In the genomic region with DNA sequence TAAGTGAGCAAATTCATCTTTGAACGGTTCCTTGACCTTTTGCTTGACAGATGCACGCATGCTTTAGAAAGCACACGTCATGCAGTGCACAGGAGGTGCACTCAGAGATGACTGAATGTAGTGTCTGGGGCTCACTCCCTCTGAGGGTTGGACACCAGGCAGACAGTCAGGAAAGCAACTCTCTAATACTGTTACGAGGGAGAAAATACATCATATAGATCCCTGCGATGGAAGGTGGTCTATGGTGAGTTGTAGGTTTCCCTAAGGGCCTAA, we compare ENCODE assay signal across 12 cellular contexts. TPM values are rescaled to one million over a fixed set of nuclear protein-coding genes. Genes with fewer than 3 reads are reported as not detected.
DNase-seq lines count a peak whose midpoint lies in the region; ATAC-seq and TF ChIP-seq lines count a peak whose summit lies in the region.
"Had no signal": no experiment of that assay in that cellular context is flagged by ENCODE, and none has a peak within 500 bp of the region (broad histone marks: within the 10 kb centered on the region; RNA-seq: fewer than 3 reads in every experiment).

No MANE protein-coding gene starts in this region.

- no peaks in the 10 kb centered on the region for H3K36me3 ChIP-seq in DND-41 (ENCODE audit: insufficient read depth, low read length)
- no peaks in the 10 kb centered on the region for H3K36me3 ChIP-seq in neuronal stem cell (replicated peaks in 1 of 2; ENCODE audit: control insufficient read depth in 2 of 2, insufficient read depth in 2 of 2, low read length in 2 of 2)
- H3K36me3 ChIP-seq: SJSA1 had no signal

- no peak overlapping the region for H4K91ac ChIP-seq in neuronal stem cell (ENCODE audit: low read depth, low read length, poor library complexity)

- ATAC-seq in DND-41 (ENCODE audit: insufficient read depth, low read depth) (no peak), HG03520 (IDR thresholded peaks at IDR 0.05; ENCODE audit: unreplicated experiment) (peak; percentile 20)

- no peak overlapping the region for H2AK5ac ChIP-seq in neuronal stem cell (ENCODE audit: low read depth, low read length)

- DNase-seq in DND-41, result no peak
- peak; percentile 79 for DNase-seq in amniotic epithelial cell (ENCODE audit: low read depth)
- DNase-seq in neuronal stem cell (ENCODE audit: low spot score), result no peak
- no peak for DNase-seq in GM03348 (ENCODE audit: low spot score)
- DNase-seq in NCI-H526 treated with DMSO at 0.1 percent for 48 hours (lab: John Stamatoyannopoulos, UW), result no peak
- DNase-seq in occipital lobe (lab: John Stamatoyannopoulos, UW), result no peak
- DNase-seq in dedifferentiated amniotic fluid mesenchymal stem cell (ENCODE audit: extremely low spot score), result no peak
- DNase-seq: COR-L47, HCEC 1CT, NCI-H2081 treated with DMSO at 0.1 percent for 48 hours had no signal

- H3K4ac ChIP-seq in neuronal stem cell (ENCODE audit: low read length), result no peak overlapping the region

- no peak overlapping the region for H3K9ac ChIP-seq in DND-41 (ENCODE audit: low read depth, low read length)
- H3K9ac ChIP-seq in neuronal stem cell (ENCODE audit: low read depth, low read length, poor library complexity), result no peak overlapping the region

- H3K79me2 ChIP-seq in DND-41 (ENCODE audit: insufficient read depth, low read length), result no peaks in the 10 kb centered on the region

- no CpG with 5 or more reads among the region's 5 CpGs for WGBS in neuronal stem cell (ENCODE audit: extremely low coverage in 2 of 2, insufficient read length in 2 of 2, insufficient replicate concordance in 1 of 2), 2 donors

- H3K4me1 ChIP-seq in DND-41 (ENCODE audit: insufficient read depth, low read length), result peaks cover 59% of the 10 kb centered on the region
- H3K4me1 ChIP-seq in neuronal stem cell (ENCODE audit: control insufficient read depth in 2 of 2, insufficient read depth in 1 of 2, low read depth in 1 of 2, low read length in 2 of 2), result peaks cover 0 to 3% of the 10 kb centered on the region in 2 donors
- H3K4me1 ChIP-seq: SJSA1 had no signal

- H3K14ac ChIP-seq in neuronal stem cell (ENCODE audit: low read length), result no peak overlapping the region

- no peak overlapping the region for H2BK120ac ChIP-seq in neuronal stem cell (ENCODE audit: low read depth, low read length)

- H2BK5ac ChIP-seq in neuronal stem cell (ENCODE audit: low read length), result no peak overlapping the region

- no peaks in the 10 kb centered on the region for H3K79me1 ChIP-seq in neuronal stem cell (ENCODE audit: low read depth, low read length)

- no peak overlapping the region for H4K8ac ChIP-seq in neuronal stem cell (ENCODE audit: low read depth, low read length)

- H3K4me3 ChIP-seq in DND-41 (ENCODE audit: low read depth in 1 of 2, low read length in 2 of 2) (no peak overlapping the region), neuronal stem cell (ENCODE audit: low read length in 2 of 2) (no peak overlapping the region)
- H3K4me3 ChIP-seq: SJSA1 had no signal

- H3K18ac ChIP-seq in neuronal stem cell (ENCODE audit: low read length), result no peak overlapping the region

- peak overlapping the region; percentile 27 for H3K23ac ChIP-seq in neuronal stem cell (ENCODE audit: low read depth, low read length, poor library complexity)

- H3K27me3 ChIP-seq in DND-41 (ENCODE audit: insufficient read depth, low read length, poor library complexity) (no peaks in the 10 kb centered on the region), neuronal stem cell (ENCODE audit: control insufficient read depth in 3 of 3, insufficient read depth in 3 of 3, low read depth in 1 of 3, low read length in 3 of 3) (peaks cover 0 to 22% (median 0%) of the 10 kb centered on the region in 3 experiments)
- H3K27me3 ChIP-seq: SJSA1 had no signal

- H2BK12ac ChIP-seq in neuronal stem cell (ENCODE audit: low read length), result no peak overlapping the region

- no peak overlapping the region for H3K4me2 ChIP-seq in DND-41 (ENCODE audit: insufficient read depth, low read length)
- no peak overlapping the region for H3K4me2 ChIP-seq in neuronal stem cell (ENCODE audit: insufficient read depth, low read length, poor library complexity, severe bottlenecking)

- H2BK15ac ChIP-seq in neuronal stem cell (ENCODE audit: low read length), result no peak overlapping the region

- H3K27ac ChIP-seq in DND-41 (ENCODE audit: low read length) (peak overlapping the region; percentile 67), neuronal stem cell (replicated peaks; ENCODE audit: low read length) (no peak overlapping the region)
- H3K27ac ChIP-seq: SJSA1 had no signal

- H3K9me3 ChIP-seq in DND-41 (ENCODE audit: insufficient read depth, low read length, severe bottlenecking) (no peaks in the 10 kb centered on the region), neuronal stem cell (replicated peaks in 1 of 2; ENCODE audit: control insufficient read depth in 2 of 2, insufficient read depth in 1 of 2, low read depth in 1 of 2, low read length in 2 of 2) (no peaks in the 10 kb centered on the region)
- H3K9me3 ChIP-seq: SJSA1 had no signal

- no peaks in the 10 kb centered on the region for H4K20me1 ChIP-seq in DND-41 (ENCODE audit: insufficient read depth, low read length)

- no peak overlapping the region for H2AFZ ChIP-seq in DND-41 (ENCODE audit: low read depth, low read length)
- H2AFZ ChIP-seq in neuronal stem cell (ENCODE audit: low read length), result no peak overlapping the region

- TF ChIP-seq CTCF in DND-41 (IDR thresholded peaks at IDR 0.05; ENCODE audit: borderline replicate concordance, extremely low read depth, low read length, poor library complexity, severe bottlenecking), result no peak

RNA-seq across cellular contexts. Expression of a gene that starts 16.5 kb away (rescaled TPM):
- polyA plus RNA-seq in neuronal stem cell (2013, experiment 1 of 2), result 24.6 TPM
- polyA plus RNA-seq in neuronal stem cell (2013, experiment 2 of 2), result 23.4 TPM
- total RNA-seq in occipital lobe, result 4.1 TPM

RNA-seq across cellular contexts. Expression of a gene that starts 33.1 kb away (rescaled TPM):
- polyA plus RNA-seq in neuronal stem cell (2013, experiment 1 of 2), result 2.0 TPM
- 2.0 TPM for polyA plus RNA-seq in neuronal stem cell (2013, experiment 2 of 2)
- 2.5 TPM for total RNA-seq in occipital lobe

RNA-seq across cellular contexts. Expression of a gene that starts 50.8 kb away (rescaled TPM):
- 21.7 TPM for polyA plus RNA-seq in neuronal stem cell (2013, experiment 1 of 2)
- polyA plus RNA-seq in neuronal stem cell (2013, experiment 2 of 2), result 21.8 TPM
- 30.4 TPM for total RNA-seq in occipital lobe
